8 cellular contexts compared by ENCODE assay signal in genomic region chr16:11052080-11052808, GRCh38.
DNase-seq lines count a peak whose midpoint lies in the region; ATAC-seq and TF ChIP-seq lines count a peak whose summit lies in the region.

No MANE protein-coding gene starts in this region.

- no peaks in the 10 kb centered on the region for H3K9me3 Mint-ChIP-seq in chondrocyte (ENCODE audit: low read depth)

- H3K4me3 Mint-ChIP-seq in chondrocyte (ENCODE audit: unreplicated experiment) = no peak overlapping the region

- H3K4me1 Mint-ChIP-seq in chondrocyte (ENCODE audit: low read depth) = peaks cover 24% of the 10 kb centered on the region

- H3K27me3 Mint-ChIP-seq in chondrocyte (ENCODE audit: low read depth) = no peaks in the 10 kb centered on the region

- TF ChIP-seq CTCF in GM10266 (IDR thresholded peaks at IDR 0.05; ENCODE audit: control insufficient read depth, insufficient read depth, low read depth, missing control alignments) = no peak
- TF ChIP-seq CTCF in chondrocyte (IDR thresholded peaks at IDR 0.05) = no peak

- DNase-seq in GM10266 (ENCODE audit: extremely low spot score) = peak; percentile 46
- DNase-seq in SKM-1 (lab: John Stamatoyannopoulos, UW; ENCODE audit: unreplicated experiment) = peak; percentile 78
- peak; percentile 38 for DNase-seq in chondrocyte (ENCODE audit: low spot score)
- DNase-seq in DMS79 treated with DMSO at 0.1 percent for 48 hours (lab: John Stamatoyannopoulos, UW) = no peak
- DNase-seq in NCI-H1092 treated with DMSO at 0.1 percent for 48 hours (lab: John Stamatoyannopoulos, UW) = no peak
- DNase-seq in NCI-H146 (lab: John Stamatoyannopoulos, UW) = no peak
- DNase-seq in NCI-H524 treated with DMSO at 0.1 percent for 48 hours (lab: John Stamatoyannopoulos, UW) = no peak

- peaks cover 30% of the 10 kb centered on the region for H3K36me3 Mint-ChIP-seq in chondrocyte (ENCODE audit: low read depth)

- no peak overlapping the region for H3K27ac Mint-ChIP-seq in chondrocyte (ENCODE audit: unreplicated experiment)

- ATAC-seq in HG02610 (IDR thresholded peaks at IDR 0.05; ENCODE audit: unreplicated experiment) = peak; percentile 88

Comparison
In these comparisons a context has a peak if more than half of its experiments do, and no peak if none do; other contexts are left out.
1. DNase-seq: peak in GM10266 (single experiment), SKM-1 (single experiment) and chondrocyte (single experiment); none in DMS79 treated with DMSO at 0.1 percent for 48 hours (single experiment), NCI-H1092 treated with DMSO at 0.1 percent for 48 hours (single experiment), NCI-H146 (single experiment) and NCI-H524 treated with DMSO at 0.1 percent for 48 hours (single experiment).